ENCODE assay signal across 8 cellular contexts in genomic region chr19:6126335-6126974, GRCh38. TPM values are rescaled to one million over a fixed set of nuclear protein-coding genes. Genes with fewer than 3 reads are reported as not detected.
DNase-seq lines count a peak whose midpoint lies in the region; ATAC-seq and TF ChIP-seq lines count a peak whose summit lies in the region.

No MANE protein-coding gene starts in this region.

- peaks cover 4% of the 10 kb centered on the region for H3K27me3 Mint-ChIP-seq in activated naive CD8-positive, alpha-beta T cell treated with anti-CD3 and anti-CD28 coated beads, Interleukin-2, amount 10 ng/mL, durations not matched to agents 7 days and 5 days
- H3K27me3 Mint-ChIP-seq in activated naive CD8-positive, alpha-beta T cell treated with anti-CD3 and anti-CD28 coated beads for 36 hours: no peaks in the 10 kb centered on the region

- H3K4me3 ChIP-seq in MM.1S (ENCODE audit: low read length): no peak overlapping the region
- H3K4me3 ChIP-seq in upper lobe of left lung: no peak overlapping the region
- H3K4me3 ChIP-seq in gastrocnemius medialis: no peak overlapping the region
- H3K4me3 ChIP-seq in spleen: no peak overlapping the region

- H3K4me1 ChIP-seq in MM.1S (ENCODE audit: low read length): no peaks in the 10 kb centered on the region
- H3K4me1 ChIP-seq in upper lobe of left lung: no peaks in the 10 kb centered on the region
- no peaks in the 10 kb centered on the region for H3K4me1 ChIP-seq in gastrocnemius medialis
- no peaks in the 10 kb centered on the region for H3K4me1 ChIP-seq in spleen

- in situ Hi-C loops in gastrocnemius medialis (cut with MboI; ENCODE audit: low sequenced_read_pairs in 4 of 4): loop anchor here in 1 of 4 donors (5.0 kb wide), 1 partner anchor 79 kb away; no protein-coding TSS in a partner anchor

- H3K4me2 ChIP-seq in MM.1S (ENCODE audit: low read depth, low read length): no peak overlapping the region

- H4K20me1 ChIP-seq in MM.1S (ENCODE audit: insufficient read depth, low read length): no peaks in the 10 kb centered on the region

- no peak for TF ChIP-seq EP300 in upper lobe of left lung (IDR thresholded peaks at IDR 0.05)

- no peak overlapping the region for H2AFZ ChIP-seq in MM.1S (ENCODE audit: low read length)

- H3K27ac ChIP-seq in MM.1S (ENCODE audit: low read length) (no peak overlapping the region), RWPE1 (no peak overlapping the region), upper lobe of left lung (no peak overlapping the region), gastrocnemius medialis (no peak overlapping the region), spleen (no peak overlapping the region)

- no peak overlapping the region for H3K9ac ChIP-seq in MM.1S (ENCODE audit: low read length)

- H3K36me3 Mint-ChIP-seq in activated naive CD8-positive, alpha-beta T cell treated with anti-CD3 and anti-CD28 coated beads, Interleukin-2, amount 10 ng/mL, durations not matched to agents 7 days and 5 days: no peaks in the 10 kb centered on the region
- no peaks in the 10 kb centered on the region for H3K36me3 Mint-ChIP-seq in activated naive CD8-positive, alpha-beta T cell treated with anti-CD3 and anti-CD28 coated beads for 36 hours

- TF ChIP-seq CTCF in MM.1S (IDR thresholded peaks at IDR 0.05; ENCODE audit: low read length) (peak; percentile 56), RWPE1 (conservative IDR thresholded peaks at IDR 0.05; ENCODE audit: low read depth) (no peak; the same call in 1 of the 2 replicates), upper lobe of left lung (IDR thresholded peaks at IDR 0.05) (peak in 3 of 6 experiments; percentile 19 to 43 (median 21)), gastrocnemius medialis (IDR thresholded peaks at IDR 0.05 in 4 of 5, conservative IDR thresholded peaks at IDR 0.05 in 1 of 5) (no peak), spleen (IDR thresholded peaks at IDR 0.05 in 8 of 11, conservative IDR thresholded peaks at IDR 0.05 in 3 of 11) (peak in 2 of 11 experiments; percentile 9 to 17)

- H3K9me3 ChIP-seq in MM.1S (replicated peaks; ENCODE audit: insufficient read depth, low read length) (no peaks in the 10 kb centered on the region), upper lobe of left lung (peaks cover 0 to 5% (median 2%) of the 10 kb centered on the region in 4 donors), gastrocnemius medialis (peaks cover 0 to 7% (median 0%) of the 10 kb centered on the region in 3 donors), spleen (peaks cover 0 to 19% (median 12%) of the 10 kb centered on the region in 8 donors)

- no peaks in the 10 kb centered on the region for H3K79me2 ChIP-seq in MM.1S (ENCODE audit: low read length)

- peak; percentile 46 for ATAC-seq in activated naive CD8-positive, alpha-beta T cell treated with anti-CD3 and anti-CD28 coated beads, Interleukin-2, amount 10 ng/mL, durations not matched to agents 7 days and 5 days (ENCODE audit: low read depth)
- ATAC-seq in upper lobe of left lung (ENCODE audit: low FRiP score in 2 of 2): peak; percentile 60
- no peak for ATAC-seq in gastrocnemius medialis

- H3K27ac Mint-ChIP-seq in activated naive CD8-positive, alpha-beta T cell treated with anti-CD3 and anti-CD28 coated beads, Interleukin-2, amount 10 ng/mL, durations not matched to agents 7 days and 5 days: no peak overlapping the region
- H3K27ac Mint-ChIP-seq in activated naive CD8-positive, alpha-beta T cell treated with anti-CD3 and anti-CD28 coated beads for 36 hours: no peak overlapping the region

- peaks cover 71% of the 10 kb centered on the region for H3K27me3 ChIP-seq in MM.1S (replicated peaks; ENCODE audit: insufficient read depth, low read length)
- H3K27me3 ChIP-seq in upper lobe of left lung: no peaks in the 10 kb centered on the region
- H3K27me3 ChIP-seq in gastrocnemius medialis: no peaks in the 10 kb centered on the region
- H3K27me3 ChIP-seq in spleen (replicated peaks in 1 of 7): peaks cover 0 to 10% (median 0%) of the 10 kb centered on the region in 7 donors

- POLR2A ChIA-PET in activated naive CD8-positive, alpha-beta T cell treated with anti-CD3 and anti-CD28 coated beads, Interleukin-2, amount 10 ng/mL, durations not matched to agents 7 days and 5 days (lab: Charles Lee): interaction anchor here (1.8 kb wide), 1 partner anchor 76 kb away, joined by 5 read pairs; no protein-coding TSS in a partner anchor
- POLR2A ChIA-PET in RWPE1 (lab: Yijun Ruan, JAX; ENCODE audit: low non-redundant PET): no interaction called here

- no peak for TF ChIP-seq POLR2A in upper lobe of left lung (IDR thresholded peaks at IDR 0.05)
- TF ChIP-seq POLR2A in gastrocnemius medialis (IDR thresholded peaks at IDR 0.05): no peak
- TF ChIP-seq POLR2A in spleen (IDR thresholded peaks at IDR 0.05): no peak

- 37 to 46% methylated on average over 3 of the region's 3 CpGs for WGBS in upper lobe of left lung, 2 donors
- WGBS in spleen, 5 donors: 32 to 53% (median 39%) methylated on average over 3 of the region's 3 CpGs

- CTCF ChIA-PET in RWPE1 (lab: Yijun Ruan, JAX): interaction anchor here (0.5 to 2.4 kb wide), 15 partner anchors 9 to 741 kb away, joined by 3 to 39 read pairs (median 3); no protein-coding TSS in a partner anchor

- no peak overlapping the region for H3K4me3 Mint-ChIP-seq in activated naive CD8-positive, alpha-beta T cell treated with anti-CD3 and anti-CD28 coated beads, Interleukin-2, amount 10 ng/mL, durations not matched to agents 7 days and 5 days
- no peak overlapping the region for H3K4me3 Mint-ChIP-seq in activated naive CD8-positive, alpha-beta T cell treated with anti-CD3 and anti-CD28 coated beads for 36 hours

- H3K9me2 ChIP-seq in MM.1S (replicated peaks; ENCODE audit: insufficient read depth, low read length): no peaks in the 10 kb centered on the region

- H3K36me3 ChIP-seq in MM.1S (replicated peaks; ENCODE audit: insufficient read depth, low read length) (no peaks in the 10 kb centered on the region), upper lobe of left lung (no peaks in the 10 kb centered on the region), gastrocnemius medialis (no peaks in the 10 kb centered on the region), spleen (no peaks in the 10 kb centered on the region)

- H3K4me1 Mint-ChIP-seq in activated naive CD8-positive, alpha-beta T cell treated with anti-CD3 and anti-CD28 coated beads, Interleukin-2, amount 10 ng/mL, durations not matched to agents 7 days and 5 days: peaks cover 5% of the 10 kb centered on the region
- H3K4me1 Mint-ChIP-seq in activated naive CD8-positive, alpha-beta T cell treated with anti-CD3 and anti-CD28 coated beads for 36 hours: no peaks in the 10 kb centered on the region

- intact Hi-C loops in gastrocnemius medialis (cut with DNase I; ENCODE audit: low total_unique reads) (loop anchor here (5.0 kb wide), 1 partner anchor 139 kb away; no protein-coding TSS in a partner anchor), spleen (cut with DNase I; ENCODE audit: low total_unique reads) (no loop called here)

- no peaks in the 10 kb centered on the region for H3F3A ChIP-seq in MM.1S (ENCODE audit: insufficient read depth, low read length)

- DNase-seq in activated naive CD8-positive, alpha-beta T cell treated with anti-CD3 and anti-CD28 coated beads, Interleukin-2, amount 10 ng/mL, durations not matched to agents 7 days and 5 days: no peak
- no peak for DNase-seq in activated naive CD8-positive, alpha-beta T cell treated with anti-CD3 and anti-CD28 coated beads for 36 hours
- DNase-seq in MM.1S: peak; percentile 65
- peak; percentile 66 for DNase-seq in RWPE1 (ENCODE audit: low spot score)
- peak; percentile 48 for DNase-seq in fibroblast of the conjunctiva (ENCODE audit: low read depth)
- DNase-seq in upper lobe of left lung: no peak
- no peak for DNase-seq in gastrocnemius medialis
- no peak for DNase-seq in spleen

- H3K9me3 Mint-ChIP-seq in activated naive CD8-positive, alpha-beta T cell treated with anti-CD3 and anti-CD28 coated beads, Interleukin-2, amount 10 ng/mL, durations not matched to agents 7 days and 5 days: peaks cover 1% of the 10 kb centered on the region
- no peaks in the 10 kb centered on the region for H3K9me3 Mint-ChIP-seq in activated naive CD8-positive, alpha-beta T cell treated with anti-CD3 and anti-CD28 coated beads for 36 hours

RNA-seq across cellular contexts. Expression of gene ACSBG2, which starts 9.0 kb away (rescaled TPM):
- not detected for total RNA-seq in activated naive CD8-positive, alpha-beta T cell treated with anti-CD3 and anti-CD28 coated beads, Interleukin-2, amount 10 ng/mL, durations not matched to agents 7 days and 5 days
- not detected for total RNA-seq in activated naive CD8-positive, alpha-beta T cell treated with anti-CD3 and anti-CD28 coated beads for 36 hours
- total RNA-seq in upper lobe of left lung (not detected), gastrocnemius medialis (not detected), spleen (not detected)
- under 1 TPM in 1 of 3 donors, not detected in 2; 0.22 TPM for polyA plus RNA-seq in spleen

RNA-seq across cellular contexts. Expression of gene RFX2, which starts 16.2 kb away (rescaled TPM):
- 10 to 100 TPM in 1 of 2 experiments, 1 to 10 TPM in 1; 9.9 to 12.2 TPM for total RNA-seq in activated naive CD8-positive, alpha-beta T cell treated with anti-CD3 and anti-CD28 coated beads, Interleukin-2, amount 10 ng/mL, durations not matched to agents 7 days and 5 days
- 10 to 100 TPM in 1 of 2 experiments, 1 to 10 TPM in 1; 9.5 to 10.3 TPM for total RNA-seq in activated naive CD8-positive, alpha-beta T cell treated with anti-CD3 and anti-CD28 coated beads for 36 hours
- total RNA-seq in upper lobe of left lung: 100 to 1,000 TPM in 1 of 6 donors, 10 to 100 TPM in 5; 14.3 to 111 (median 28.6) TPM
- total RNA-seq in gastrocnemius medialis: 10 to 100 TPM in 1 of 4 donors, 1 to 10 TPM in 2, under 1 TPM in 1; 0.31 to 10.5 (median 2.2) TPM
- 10 to 100 TPM in 4 of 7 donors, 1 to 10 TPM in 3; 6.4 to 15.8 (median 11.1) TPM for total RNA-seq in spleen
- 1 to 10 TPM; 1.1 to 3.2 (median 2.8) TPM for polyA plus RNA-seq in spleen

Comparison
In these comparisons a context has a peak if more than half of its experiments do, and no peak if none do; other contexts are left out.
1. ATAC-seq: peak in activated naive CD8-positive, alpha-beta T cell treated with anti-CD3 and anti-CD28 coated beads, Interleukin-2, amount 10 ng/mL, durations not matched to agents 7 days and 5 days (single experiment) and upper lobe of left lung (2 of 2); none in gastrocnemius medialis (0 of 2).
2. DNase-seq: peak in MM.1S (single experiment), RWPE1 (single experiment) and fibroblast of the conjunctiva (single experiment); none in activated naive CD8-positive, alpha-beta T cell treated with anti-CD3 and anti-CD28 coated beads, Interleukin-2, amount 10 ng/mL, durations not matched to agents 7 days and 5 days (single experiment), activated naive CD8-positive, alpha-beta T cell treated with anti-CD3 and anti-CD28 coated beads for 36 hours (single experiment), upper lobe of left lung (0 of 2), gastrocnemius medialis (0 of 2) and spleen (single experiment).